ENCODE assay signal across 1 cellular context in the genomic region with DNA sequence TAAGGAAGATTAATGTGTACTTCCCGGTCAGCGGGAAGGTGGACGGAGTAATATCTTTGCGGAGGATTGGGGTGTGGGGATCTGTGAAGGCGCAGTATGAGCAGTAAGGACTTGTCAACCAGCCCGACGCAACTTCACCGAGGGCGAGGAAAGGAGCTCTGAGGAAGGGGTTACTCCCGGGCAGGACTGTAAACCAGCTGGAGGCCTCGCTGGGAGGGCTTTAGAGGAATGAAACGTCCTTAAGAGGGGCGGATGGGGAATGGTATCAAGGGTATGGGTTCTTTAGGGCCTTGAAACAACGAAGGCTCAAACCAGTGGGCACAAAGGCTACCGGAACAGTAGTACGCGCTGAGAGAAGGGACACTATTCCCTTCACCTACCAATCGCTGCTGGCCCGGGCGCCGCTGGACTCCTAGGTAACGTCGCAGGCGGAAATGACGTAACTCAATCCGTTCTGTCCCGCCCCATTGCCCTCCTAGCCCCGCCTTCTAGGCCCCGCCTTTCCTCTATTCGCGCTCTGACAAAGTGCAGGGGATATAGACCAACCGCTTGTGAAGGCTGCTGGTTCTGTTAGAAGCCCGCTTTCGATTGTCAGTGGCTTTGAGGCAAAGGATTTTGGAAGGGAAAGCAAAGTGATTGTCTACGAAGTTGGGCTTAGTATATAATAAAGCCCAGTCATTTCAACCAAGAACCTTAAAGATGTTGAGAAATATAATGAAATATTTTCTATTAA.
A peak's percentile ranks its signal among the peaks of the same experiment; 100 is the strongest.
TF ChIP-seq lines count a peak whose summit lies in the region.

Gene C11orf65 (minus strand): TSS at position 439 of the 733 bp plus-strand sequence. CDS start 5,970 bp downstream, outside the sequence.

TF ChIP-seq in H1, 55 proteins besides CTCF, POLR2A, EP300 and RAD21:
- TF ChIP-seq RBBP5 (IDR thresholded peaks at IDR 0.05; ENCODE audit: borderline replicate concordance, low read depth, low read length) (peak; percentile 73; the same call in 1 of the 2 replicates), PHF8 (conservative IDR thresholded peaks at IDR 0.05; ENCODE audit: low read depth, low read length) (peak; percentile 93), POLR2AphosphoS5 (IDR thresholded peaks at IDR 0.05; ENCODE audit: low read depth, low read length) (peak; percentile 100), TBP (IDR thresholded peaks at IDR 0.05; ENCODE audit: low read depth, low read length) (peak; percentile 85), SP1 (IDR thresholded peaks at IDR 0.05; ENCODE audit: low read depth, low read length) (peak; percentile 29; the same call in 1 of the 2 replicates), RNF2 (IDR thresholded peaks at IDR 0.05; ENCODE audit: borderline replicate concordance, low read depth, low read length, missing control alignments, poor library complexity, severe bottlenecking) (no peak), TEAD4 (IDR thresholded peaks at IDR 0.05; ENCODE audit: low read depth, low read length) (no peak), KDM5A (IDR thresholded peaks at IDR 0.05; ENCODE audit: low read length) (peak; percentile 60; the same call in 1 of the 2 replicates), POU5F1 (IDR thresholded peaks at IDR 0.05; ENCODE audit: low read depth, low read length) (no peak), SP4 (IDR thresholded peaks at IDR 0.05; ENCODE audit: low read length) (peak; percentile 67; the same call in 1 of the 2 replicates), EGR1 (IDR thresholded peaks at IDR 0.05; ENCODE audit: borderline replicate concordance, low read depth, low read length) (no peak), SIN3A (conservative IDR thresholded peaks at IDR 0.05 in 1 of 2, IDR thresholded peaks at IDR 0.05 in 1 of 2; ENCODE audit: low read depth in 1 of 2, low read length in 2 of 2) (peak; percentile 74 to 75; a peak in 2 of 4 replicates), ASH2L (IDR thresholded peaks at IDR 0.05; ENCODE audit: low read length) (peak; percentile 89), SRF (IDR thresholded peaks at IDR 0.05; ENCODE audit: low read depth, low read length) (0 out of 2 replicates have a peak, but pooled peaks have one; percentile 55), KDM1A (IDR thresholded peaks at IDR 0.05; ENCODE audit: borderline replicate concordance, low read length) (no peak), KDM4A (IDR thresholded peaks at IDR 0.05; ENCODE audit: low read depth, low read length, severe bottlenecking) (peak; percentile 71), ATF3 (IDR thresholded peaks at IDR 0.05; ENCODE audit: insufficient read depth, low read depth, low read length) (peak; percentile 70), GABPA (IDR thresholded peaks at IDR 0.05; ENCODE audit: borderline replicate concordance, insufficient read depth, low read length) (peak; percentile 69; the same call in 1 of the 2 replicates), CREB1 (IDR thresholded peaks at IDR 0.05) (peak; percentile 97), TAF1 (IDR thresholded peaks at IDR 0.05; ENCODE audit: low read depth, low read length) (peak; percentile 94), CEBPB (IDR thresholded peaks at IDR 0.05; ENCODE audit: low read depth, low read length) (no peak)
- TF ChIP-seq, protein P1, sequence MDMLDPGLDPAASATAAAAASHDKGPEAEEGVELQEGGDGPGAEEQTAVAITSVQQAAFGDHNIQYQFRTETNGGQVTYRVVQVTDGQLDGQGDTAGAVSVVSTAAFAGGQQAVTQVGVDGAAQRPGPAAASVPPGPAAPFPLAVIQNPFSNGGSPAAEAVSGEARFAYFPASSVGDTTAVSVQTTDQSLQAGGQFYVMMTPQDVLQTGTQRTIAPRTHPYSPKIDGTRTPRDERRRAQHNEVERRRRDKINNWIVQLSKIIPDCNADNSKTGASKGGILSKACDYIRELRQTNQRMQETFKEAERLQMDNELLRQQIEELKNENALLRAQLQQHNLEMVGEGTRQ (IDR thresholded peaks at IDR 0.05; ENCODE audit: low read length), result no peak
- TF ChIP-seq, protein P2, sequence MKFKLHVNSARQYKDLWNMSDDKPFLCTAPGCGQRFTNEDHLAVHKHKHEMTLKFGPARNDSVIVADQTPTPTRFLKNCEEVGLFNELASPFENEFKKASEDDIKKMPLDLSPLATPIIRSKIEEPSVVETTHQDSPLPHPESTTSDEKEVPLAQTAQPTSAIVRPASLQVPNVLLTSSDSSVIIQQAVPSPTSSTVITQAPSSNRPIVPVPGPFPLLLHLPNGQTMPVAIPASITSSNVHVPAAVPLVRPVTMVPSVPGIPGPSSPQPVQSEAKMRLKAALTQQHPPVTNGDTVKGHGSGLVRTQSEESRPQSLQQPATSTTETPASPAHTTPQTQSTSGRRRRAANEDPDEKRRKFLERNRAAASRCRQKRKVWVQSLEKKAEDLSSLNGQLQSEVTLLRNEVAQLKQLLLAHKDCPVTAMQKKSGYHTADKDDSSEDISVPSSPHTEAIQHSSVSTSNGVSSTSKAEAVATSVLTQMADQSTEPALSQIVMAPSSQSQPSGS (IDR thresholded peaks at IDR 0.05; ENCODE audit: low read length), result peak; percentile 80
- TF ChIP-seq, protein P3, sequence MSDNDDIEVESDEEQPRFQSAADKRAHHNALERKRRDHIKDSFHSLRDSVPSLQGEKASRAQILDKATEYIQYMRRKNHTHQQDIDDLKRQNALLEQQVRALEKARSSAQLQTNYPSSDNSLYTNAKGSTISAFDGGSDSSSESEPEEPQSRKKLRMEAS (IDR thresholded peaks at IDR 0.05), result peak; percentile 23; the same call in 1 of the 2 replicates
